ENCODE assay signal across 35 cellular contexts in genomic region chr1:108824051-108824450, GRCh38. TPM values are rescaled to one million over a fixed set of nuclear protein-coding genes. Genes with fewer than 3 reads are reported as not detected.
"Had no signal": no experiment of that assay in that cellular context is flagged by ENCODE, and none has a peak within 500 bp of the region (broad histone marks: within the 10 kb centered on the region; RNA-seq: fewer than 3 reads in every experiment).

No MANE protein-coding gene starts in this region.

- H3K36me3 ChIP-seq: brain microvascular endothelial cell, cardiac muscle cell, Peyer's patch, SJCRH30 had no signal

- H3K27me3 ChIP-seq: brain microvascular endothelial cell, cardiac muscle cell, Peyer's patch, SJCRH30 had no signal

- H3K4me1 Mint-ChIP-seq: activated naive CD8-positive, alpha-beta T cell treated with anti-CD3 and anti-CD28 coated beads, Interleukin-2, amount 50 U/mL, for 24 hours; central memory CD8-positive, alpha-beta T cell had no signal

- ATAC-seq: activated naive CD8-positive, alpha-beta T cell treated with anti-CD3 and anti-CD28 coated beads, Interleukin-2, amount 50 U/mL, for 24 hours; activated T-cell treated with anti-CD3 and anti-CD28 coated beads, Interleukin-2, amount 50 U/mL, for 4 hours; PC-3; Right ventricle myocardium inferior had no signal

- H3K27ac ChIP-seq: brain microvascular endothelial cell, cardiac muscle cell, Peyer's patch, SJCRH30, SK-N-MC had no signal

- H3K27me3 Mint-ChIP-seq: activated CD4-positive, alpha-beta memory T cell treated with anti-CD3 and anti-CD28 coated beads for 36 hours; activated naive CD8-positive, alpha-beta T cell treated with anti-CD3 and anti-CD28 coated beads, Interleukin-2, amount 50 U/mL, for 24 hours had no signal

- H3K9me3 ChIP-seq: Peyer's patch, SJCRH30 had no signal

- DNase-seq: activated CD4-positive, alpha-beta memory T cell treated with anti-CD3 and anti-CD28 coated beads for 36 hours; activated CD4-positive, alpha-beta T cell treated with anti-CD3 and anti-CD28 coated beads, Interleukin-2, amount 50 U/mL, for 1 hour; activated CD8-positive, alpha-beta memory T cell treated with anti-CD3 and anti-CD28 coated beads, Interleukin-2, amount 50 U/mL, for 4 hours; activated gamma-delta T cell treated with Interleukin-2 at 50 U/mL for 16 hours; activated naive CD4-positive, alpha-beta T cell treated with anti-CD3 and anti-CD28 coated beads, Interleukin-2, amount 10 ng/mL, durations not matched to agents 7 days and 5 days; activated naive CD8-positive, alpha-beta T cell treated with anti-CD3 and anti-CD28 coated beads, Interleukin-2, amount 50 U/mL, for 24 hours; activated T-cell treated with anti-CD3 and anti-CD28 coated beads for 4 hours; activated T-cell treated with anti-CD3 and anti-CD28 coated beads, Interleukin-2, amount 50 U/mL, for 4 hours; anterior cingulate cortex; brain microvascular endothelial cell; NCI-H1092 treated with DMSO at 0.1 percent for 48 hours; NCI-H1417; NCI-H146; NCI-H187; NCI-H2029 treated with DMSO at 0.1 percent for 48 hours; NCI-H2107; NCI-H2171; NCI-H510A; NCI-H526; NCI-H748 treated with DMSO at 0.1 percent for 48 hours; NK-92 treated with Interleukin-12 subunit alpha and Interleukin-12 subunit beta, amount 100 ng/mL, for 24 hours; PC-3; Peyer's patch; RPMI8226; SJCRH30; T1000 had no signal

- H3K4me3 ChIP-seq: cardiac muscle cell, Peyer's patch, SJCRH30, SK-N-MC had no signal

- H3K36me3 Mint-ChIP-seq: activated CD4-positive, alpha-beta memory T cell treated with anti-CD3 and anti-CD28 coated beads for 36 hours; activated naive CD4-positive, alpha-beta T cell treated with anti-CD3 and anti-CD28 coated beads, Interleukin-2, amount 10 ng/mL, durations not matched to agents 7 days and 5 days; activated naive CD8-positive, alpha-beta T cell had no signal

- FAIRE-seq: TTC549 had no signal

- H3K4me3 Mint-ChIP-seq: activated CD4-positive, alpha-beta memory T cell treated with anti-CD3 and anti-CD28 coated beads for 36 hours; activated naive CD4-positive, alpha-beta T cell treated with anti-CD3 and anti-CD28 coated beads, Interleukin-2, amount 10 ng/mL, durations not matched to agents 7 days and 5 days; activated naive CD8-positive, alpha-beta T cell; activated naive CD8-positive, alpha-beta T cell treated with anti-CD3 and anti-CD28 coated beads, Interleukin-2, amount 50 U/mL, for 24 hours; activated T-cell treated with anti-CD3 and anti-CD28 coated beads, Interleukin-2, amount 50 U/mL, for 4 hours; activated T-helper 1 cell treated with anti-CD3 and anti-CD28 coated beads, Interleukin-12 subunit alpha, Interleukin-12 subunit beta, Interleukin-2, Interleukin-4 antibody, amounts not matched to agents 30 ng/mL and 10 ng/mL and 1 ng/mL, durations not matched to agents 14 hours and 24 hours and 36 hours; central memory CD8-positive, alpha-beta T cell had no signal

- H3K27ac Mint-ChIP-seq: activated CD4-positive, alpha-beta memory T cell treated with anti-CD3 and anti-CD28 coated beads for 36 hours; activated naive CD4-positive, alpha-beta T cell treated with anti-CD3 and anti-CD28 coated beads, Interleukin-2, amount 10 ng/mL, durations not matched to agents 7 days and 5 days; activated naive CD8-positive, alpha-beta T cell; activated naive CD8-positive, alpha-beta T cell treated with anti-CD3 and anti-CD28 coated beads, Interleukin-2, amount 50 U/mL, for 24 hours; activated T-helper 1 cell treated with anti-CD3 and anti-CD28 coated beads, Interleukin-12 subunit alpha, Interleukin-12 subunit beta, Interleukin-2, Interleukin-4 antibody, amounts not matched to agents 30 ng/mL and 10 ng/mL and 1 ng/mL, durations not matched to agents 14 hours and 24 hours and 36 hours had no signal

- H3K9me3 Mint-ChIP-seq: activated CD4-positive, alpha-beta memory T cell treated with anti-CD3 and anti-CD28 coated beads for 36 hours; activated naive CD4-positive, alpha-beta T cell treated with anti-CD3 and anti-CD28 coated beads, Interleukin-2, amount 10 ng/mL, durations not matched to agents 7 days and 5 days; activated naive CD8-positive, alpha-beta T cell treated with anti-CD3 and anti-CD28 coated beads, Interleukin-2, amount 50 U/mL, for 24 hours; activated T-cell treated with anti-CD3 and anti-CD28 coated beads, Interleukin-2, amount 50 U/mL, for 4 hours; activated T-helper 1 cell treated with anti-CD3 and anti-CD28 coated beads, Interleukin-12 subunit alpha, Interleukin-12 subunit beta, Interleukin-2, Interleukin-4 antibody, amounts not matched to agents 30 ng/mL and 10 ng/mL and 1 ng/mL, durations not matched to agents 14 hours and 24 hours and 36 hours; central memory CD8-positive, alpha-beta T cell had no signal

RNA-seq across cellular contexts. Expression of gene AKNAD1, which starts 32.8 kb away (rescaled TPM):
- total RNA-seq: activated CD4-positive, alpha-beta memory T cell treated with anti-CD3 and anti-CD28 coated beads for 36 hours; activated T-cell treated with anti-CD3 and anti-CD28 coated beads, Interleukin-2, amount 50 U/mL, for 4 hours; activated T-helper 1 cell treated with anti-CD3 and anti-CD28 coated beads, Interleukin-12 subunit alpha, Interleukin-12 subunit beta, Interleukin-2, Interleukin-4 antibody, amounts not matched to agents 30 ng/mL and 10 ng/mL and 1 ng/mL, durations not matched to agents 14 hours and 24 hours and 36 hours; cardiac muscle cell; Peyer's patch; Right ventricle myocardium inferior; T-helper 1 cell treated with Interleukin-12 subunit alpha and Interleukin-12 subunit beta and Interleukin-4 antibody, amounts not matched to agents 30 ng/mL and 1 ng/mL, for 36 hours; T-helper 2 cell treated with Interferon-gamma antibody and Interleukin-4, amounts not matched to agents 100 ng/mL and 5 ng/mL, for 36 hours had no signal
- polyA plus RNA-seq: cardiac muscle cell had no signal
